1 cellular context compared by ENCODE assay signal in the genomic region with DNA sequence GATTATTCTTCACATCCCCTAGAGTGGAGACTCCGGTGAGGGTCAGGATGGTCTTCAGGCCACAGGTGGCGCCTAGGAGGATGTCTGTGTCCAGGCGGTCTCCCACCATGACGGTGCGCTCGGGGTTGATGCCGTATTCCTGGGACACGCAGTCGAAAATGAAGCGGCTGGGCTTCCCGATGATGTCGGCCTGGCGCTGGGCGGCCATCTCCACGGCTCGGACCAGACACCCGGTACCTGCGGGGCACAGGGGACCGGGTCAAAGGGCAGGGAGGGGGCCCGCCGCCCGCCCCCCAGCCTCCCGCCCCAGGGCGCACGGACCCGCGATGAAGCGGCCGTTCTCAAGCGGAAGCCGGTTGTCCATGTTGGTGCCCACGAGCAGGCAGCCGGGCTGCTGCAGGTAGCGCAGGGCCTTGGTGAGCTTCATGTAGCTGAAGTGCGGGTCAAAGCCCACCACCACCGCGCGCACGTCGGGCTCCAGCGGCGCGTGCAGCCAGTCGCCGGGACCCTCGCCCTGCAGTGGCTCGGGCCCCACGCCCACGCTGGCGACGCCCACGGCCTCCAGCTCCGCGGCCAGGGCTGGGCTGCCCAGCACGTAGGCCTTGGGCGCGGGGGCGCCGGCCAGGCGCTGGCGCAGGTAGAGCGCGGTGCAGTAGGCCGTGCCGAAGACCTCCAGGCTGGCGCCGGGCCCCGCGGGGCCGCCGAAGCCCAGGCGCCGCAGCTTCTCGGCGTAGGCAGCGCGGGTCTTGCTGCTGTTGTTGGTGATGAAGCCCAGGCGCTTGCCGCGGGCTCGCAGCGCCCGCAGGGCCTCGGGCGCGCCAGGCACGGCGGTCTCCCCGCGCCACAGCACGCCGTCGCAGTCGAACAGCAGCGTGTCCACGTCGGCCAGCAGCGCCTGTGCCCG.
TF ChIP-seq lines count a peak whose summit lies in the region.

No MANE protein-coding gene starts in this region.

TF ChIP-seq in GM12878, 131 proteins besides CTCF, POLR2A, EP300 and RAD21:
- TF ChIP-seq NR2F1 (conservative IDR thresholded peaks at IDR 0.05) (peak; percentile 18; the same call in 1 of the 2 replicates), BHLHE40 (IDR thresholded peaks at IDR 0.05; ENCODE audit: borderline replicate concordance in 1 of 2, low read depth in 2 of 2, low read length in 1 of 2) (no peak), GATAD2B (conservative IDR thresholded peaks at IDR 0.05; ENCODE audit: low read depth) (no peak; the same call in 1 of the 2 replicates), EGR1 (IDR thresholded peaks at IDR 0.05; ENCODE audit: borderline replicate concordance in 1 of 2, low read depth in 2 of 2, low read length in 2 of 2) (peak in 1 of 2 experiments; percentile 79; a peak in 1 of 3 replicates), LARP7 (IDR thresholded peaks at IDR 0.05) (peak; percentile 79), TCF3 (IDR thresholded peaks at IDR 0.05; ENCODE audit: borderline replicate concordance, insufficient read depth, low read depth, low read length) (no peak), SMAD5 (IDR thresholded peaks at IDR 0.05; ENCODE audit: low read depth) (no peak), CEBPB (IDR thresholded peaks at IDR 0.05; ENCODE audit: borderline replicate concordance in 1 of 2, low read depth in 2 of 2, low read length in 2 of 2) (no peak), POLR2AphosphoS5 (IDR thresholded peaks at IDR 0.05; ENCODE audit: low read length) (no peak), RBBP5 (conservative IDR thresholded peaks at IDR 0.05) (no peak), FOS (IDR thresholded peaks at IDR 0.05; ENCODE audit: borderline replicate concordance, extremely low read depth, insufficient read length) (no peak), JUND (IDR thresholded peaks at IDR 0.05; ENCODE audit: low read depth, low read length) (no peak), SMARCA5 (IDR thresholded peaks at IDR 0.05) (no peak; the same call in 1 of the 2 replicates), NBN (IDR thresholded peaks at IDR 0.05) (no peak), MEF2B (IDR thresholded peaks at IDR 0.05; ENCODE audit: partially characterized antibody, poor library complexity, severe bottlenecking) (no peak), ZNF622 (IDR thresholded peaks at IDR 0.05) (no peak), MYB (IDR thresholded peaks at IDR 0.05; ENCODE audit: borderline replicate concordance, low read depth, low read length) (no peak)
- TF ChIP-seq, protein P1, sequence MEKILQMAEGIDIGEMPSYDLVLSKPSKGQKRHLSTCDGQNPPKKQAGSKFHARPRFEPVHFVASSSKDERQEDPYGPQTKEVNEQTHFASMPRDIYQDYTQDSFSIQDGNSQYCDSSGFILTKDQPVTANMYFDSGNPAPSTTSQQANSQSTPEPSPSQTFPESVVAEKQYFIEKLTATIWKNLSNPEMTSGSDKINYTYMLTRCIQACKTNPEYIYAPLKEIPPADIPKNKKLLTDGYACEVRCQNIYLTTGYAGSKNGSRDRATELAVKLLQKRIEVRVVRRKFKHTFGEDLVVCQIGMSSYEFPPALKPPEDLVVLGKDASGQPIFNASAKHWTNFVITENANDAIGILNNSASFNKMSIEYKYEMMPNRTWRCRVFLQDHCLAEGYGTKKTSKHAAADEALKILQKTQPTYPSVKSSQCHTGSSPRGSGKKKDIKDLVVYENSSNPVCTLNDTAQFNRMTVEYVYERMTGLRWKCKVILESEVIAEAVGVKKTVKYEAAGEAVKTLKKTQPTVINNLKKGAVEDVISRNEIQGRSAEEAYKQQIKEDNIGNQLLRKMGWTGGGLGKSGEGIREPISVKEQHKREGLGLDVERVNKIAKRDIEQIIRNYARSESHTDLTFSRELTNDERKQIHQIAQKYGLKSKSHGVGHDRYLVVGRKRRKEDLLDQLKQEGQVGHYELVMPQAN (conservative IDR thresholded peaks at IDR 0.05) = peak; percentile 87
- TF ChIP-seq, protein P2, sequence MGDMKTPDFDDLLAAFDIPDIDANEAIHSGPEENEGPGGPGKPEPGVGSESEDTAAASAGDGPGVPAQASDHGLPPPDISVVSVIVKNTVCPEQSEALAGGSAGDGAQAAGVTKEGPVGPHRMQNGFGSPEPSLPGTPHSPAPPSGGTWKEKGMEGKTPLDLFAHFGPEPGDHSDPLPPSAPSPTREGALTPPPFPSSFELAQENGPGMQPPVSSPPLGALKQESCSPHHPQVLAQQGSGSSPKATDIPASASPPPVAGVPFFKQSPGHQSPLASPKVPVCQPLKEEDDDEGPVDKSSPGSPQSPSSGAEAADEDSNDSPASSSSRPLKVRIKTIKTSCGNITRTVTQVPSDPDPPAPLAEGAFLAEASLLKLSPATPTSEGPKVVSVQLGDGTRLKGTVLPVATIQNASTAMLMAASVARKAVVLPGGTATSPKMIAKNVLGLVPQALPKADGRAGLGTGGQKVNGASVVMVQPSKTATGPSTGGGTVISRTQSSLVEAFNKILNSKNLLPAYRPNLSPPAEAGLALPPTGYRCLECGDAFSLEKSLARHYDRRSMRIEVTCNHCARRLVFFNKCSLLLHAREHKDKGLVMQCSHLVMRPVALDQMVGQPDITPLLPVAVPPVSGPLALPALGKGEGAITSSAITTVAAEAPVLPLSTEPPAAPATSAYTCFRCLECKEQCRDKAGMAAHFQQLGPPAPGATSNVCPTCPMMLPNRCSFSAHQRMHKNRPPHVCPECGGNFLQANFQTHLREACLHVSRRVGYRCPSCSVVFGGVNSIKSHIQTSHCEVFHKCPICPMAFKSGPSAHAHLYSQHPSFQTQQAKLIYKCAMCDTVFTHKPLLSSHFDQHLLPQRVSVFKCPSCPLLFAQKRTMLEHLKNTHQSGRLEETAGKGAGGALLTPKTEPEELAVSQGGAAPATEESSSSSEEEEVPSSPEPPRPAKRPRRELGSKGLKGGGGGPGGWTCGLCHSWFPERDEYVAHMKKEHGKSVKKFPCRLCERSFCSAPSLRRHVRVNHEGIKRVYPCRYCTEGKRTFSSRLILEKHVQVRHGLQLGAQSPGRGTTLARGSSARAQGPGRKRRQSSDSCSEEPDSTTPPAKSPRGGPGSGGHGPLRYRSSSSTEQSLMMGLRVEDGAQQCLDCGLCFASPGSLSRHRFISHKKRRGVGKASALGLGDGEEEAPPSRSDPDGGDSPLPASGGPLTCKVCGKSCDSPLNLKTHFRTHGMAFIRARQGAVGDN (IDR thresholded peaks at IDR 0.05) = 0 out of 2 replicates have a peak, but pooled peaks have one; percentile 16
